Comparison of ENCODE assay signal across 1 cellular context in the genomic region with DNA sequence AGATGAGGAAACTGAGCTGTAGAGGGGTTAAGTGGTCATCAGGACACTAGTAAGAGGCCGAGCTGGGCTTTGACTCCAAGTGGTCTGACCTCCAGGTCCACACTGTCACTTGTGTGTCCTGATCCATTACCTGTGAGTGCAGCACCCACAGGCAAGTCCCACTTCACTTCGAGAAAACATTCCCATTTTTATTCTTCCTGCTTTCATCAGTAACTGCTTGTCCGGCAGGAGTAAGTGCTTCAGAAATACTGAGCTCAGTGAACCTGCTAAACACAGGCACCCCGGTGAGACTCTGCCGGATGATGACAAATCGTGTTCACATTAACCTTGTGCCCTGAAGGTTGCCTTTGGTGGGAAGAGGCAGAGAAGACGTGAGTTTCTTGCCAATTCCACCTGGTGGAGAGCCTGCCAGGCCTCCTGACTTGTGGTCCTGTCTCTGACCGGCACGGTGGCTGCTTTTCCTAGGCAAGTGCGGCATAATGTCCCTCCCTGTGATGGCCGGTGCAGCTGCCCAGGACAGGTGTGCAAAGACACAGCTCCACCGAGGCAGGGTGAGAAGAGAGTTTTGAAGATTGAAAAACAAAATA.
TF ChIP-seq lines count a peak whose summit lies in the region.

No MANE protein-coding gene starts in this region.

TF ChIP-seq in GM23338, 12 proteins besides CTCF, POLR2A, EP300 and RAD21 (continued from another document):
- TF ChIP-seq, protein P1, sequence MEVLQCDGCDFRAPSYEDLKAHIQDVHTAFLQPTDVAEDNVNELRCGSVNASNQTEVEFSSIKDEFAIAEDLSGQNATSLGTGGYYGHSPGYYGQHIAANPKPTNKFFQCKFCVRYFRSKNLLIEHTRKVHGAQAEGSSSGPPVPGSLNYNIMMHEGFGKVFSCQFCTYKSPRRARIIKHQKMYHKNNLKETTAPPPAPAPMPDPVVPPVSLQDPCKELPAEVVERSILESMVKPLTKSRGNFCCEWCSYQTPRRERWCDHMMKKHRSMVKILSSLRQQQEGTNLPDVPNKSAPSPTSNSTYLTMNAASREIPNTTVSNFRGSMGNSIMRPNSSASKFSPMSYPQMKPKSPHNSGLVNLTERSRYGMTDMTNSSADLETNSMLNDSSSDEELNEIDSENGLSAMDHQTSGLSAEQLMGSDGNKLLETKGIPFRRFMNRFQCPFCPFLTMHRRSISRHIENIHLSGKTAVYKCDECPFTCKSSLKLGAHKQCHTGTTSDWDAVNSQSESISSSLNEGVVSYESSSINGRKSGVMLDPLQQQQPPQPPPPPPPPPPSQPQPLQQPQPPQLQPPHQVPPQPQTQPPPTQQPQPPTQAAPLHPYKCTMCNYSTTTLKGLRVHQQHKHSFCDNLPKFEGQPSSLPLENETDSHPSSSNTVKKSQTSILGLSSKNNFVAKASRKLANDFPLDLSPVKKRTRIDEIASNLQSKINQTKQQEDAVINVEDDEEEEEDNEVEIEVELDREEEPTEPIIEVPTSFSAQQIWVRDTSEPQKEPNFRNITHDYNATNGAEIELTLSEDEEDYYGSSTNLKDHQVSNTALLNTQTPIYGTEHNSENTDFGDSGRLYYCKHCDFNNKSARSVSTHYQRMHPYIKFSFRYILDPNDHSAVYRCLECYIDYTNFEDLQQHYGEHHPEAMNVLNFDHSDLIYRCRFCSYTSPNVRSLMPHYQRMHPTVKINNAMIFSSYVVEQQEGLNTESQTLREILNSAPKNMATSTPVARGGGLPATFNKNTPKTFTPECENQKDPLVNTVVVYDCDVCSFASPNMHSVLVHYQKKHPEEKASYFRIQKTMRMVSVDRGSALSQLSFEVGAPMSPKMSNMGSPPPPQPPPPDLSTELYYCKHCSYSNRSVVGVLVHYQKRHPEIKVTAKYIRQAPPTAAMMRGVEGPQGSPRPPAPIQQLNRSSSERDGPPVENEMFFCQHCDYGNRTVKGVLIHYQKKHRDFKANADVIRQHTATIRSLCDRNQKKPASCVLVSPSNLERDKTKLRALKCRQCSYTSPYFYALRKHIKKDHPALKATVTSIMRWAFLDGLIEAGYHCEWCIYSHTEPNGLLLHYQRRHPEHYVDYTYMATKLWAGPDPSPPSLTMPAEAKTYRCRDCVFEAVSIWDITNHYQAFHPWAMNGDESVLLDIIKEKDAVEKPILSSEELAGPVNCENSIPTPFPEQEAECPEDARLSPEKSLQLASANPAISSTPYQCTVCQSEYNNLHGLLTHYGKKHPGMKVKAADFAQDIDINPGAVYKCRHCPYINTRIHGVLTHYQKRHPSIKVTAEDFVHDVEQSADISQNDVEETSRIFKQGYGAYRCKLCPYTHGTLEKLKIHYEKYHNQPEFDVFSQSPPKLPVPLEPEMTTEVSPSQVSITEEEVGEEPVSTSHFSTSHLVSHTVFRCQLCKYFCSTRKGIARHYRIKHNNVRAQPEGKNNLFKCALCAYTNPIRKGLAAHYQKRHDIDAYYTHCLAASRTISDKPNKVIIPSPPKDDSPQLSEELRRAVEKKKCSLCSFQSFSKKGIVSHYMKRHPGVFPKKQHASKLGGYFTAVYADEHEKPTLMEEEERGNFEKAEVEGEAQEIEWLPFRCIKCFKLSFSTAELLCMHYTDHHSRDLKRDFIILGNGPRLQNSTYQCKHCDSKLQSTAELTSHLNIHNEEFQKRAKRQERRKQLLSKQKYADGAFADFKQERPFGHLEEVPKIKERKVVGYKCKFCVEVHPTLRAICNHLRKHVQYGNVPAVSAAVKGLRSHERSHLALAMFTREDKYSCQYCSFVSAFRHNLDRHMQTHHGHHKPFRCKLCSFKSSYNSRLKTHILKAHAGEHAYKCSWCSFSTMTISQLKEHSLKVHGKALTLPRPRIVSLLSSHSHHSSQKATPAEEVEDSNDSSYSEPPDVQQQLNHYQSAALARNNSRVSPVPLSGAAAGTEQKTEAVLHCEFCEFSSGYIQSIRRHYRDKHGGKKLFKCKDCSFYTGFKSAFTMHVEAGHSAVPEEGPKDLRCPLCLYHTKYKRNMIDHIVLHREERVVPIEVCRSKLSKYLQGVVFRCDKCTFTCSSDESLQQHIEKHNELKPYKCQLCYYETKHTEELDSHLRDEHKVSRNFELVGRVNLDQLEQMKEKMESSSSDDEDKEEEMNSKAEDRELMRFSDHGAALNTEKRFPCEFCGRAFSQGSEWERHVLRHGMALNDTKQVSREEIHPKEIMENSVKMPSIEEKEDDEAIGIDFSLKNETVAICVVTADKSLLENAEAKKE (CRISPR knock-in tag; IDR thresholded peaks at IDR 0.05), result no peak
- TF ChIP-seq, protein P2, sequence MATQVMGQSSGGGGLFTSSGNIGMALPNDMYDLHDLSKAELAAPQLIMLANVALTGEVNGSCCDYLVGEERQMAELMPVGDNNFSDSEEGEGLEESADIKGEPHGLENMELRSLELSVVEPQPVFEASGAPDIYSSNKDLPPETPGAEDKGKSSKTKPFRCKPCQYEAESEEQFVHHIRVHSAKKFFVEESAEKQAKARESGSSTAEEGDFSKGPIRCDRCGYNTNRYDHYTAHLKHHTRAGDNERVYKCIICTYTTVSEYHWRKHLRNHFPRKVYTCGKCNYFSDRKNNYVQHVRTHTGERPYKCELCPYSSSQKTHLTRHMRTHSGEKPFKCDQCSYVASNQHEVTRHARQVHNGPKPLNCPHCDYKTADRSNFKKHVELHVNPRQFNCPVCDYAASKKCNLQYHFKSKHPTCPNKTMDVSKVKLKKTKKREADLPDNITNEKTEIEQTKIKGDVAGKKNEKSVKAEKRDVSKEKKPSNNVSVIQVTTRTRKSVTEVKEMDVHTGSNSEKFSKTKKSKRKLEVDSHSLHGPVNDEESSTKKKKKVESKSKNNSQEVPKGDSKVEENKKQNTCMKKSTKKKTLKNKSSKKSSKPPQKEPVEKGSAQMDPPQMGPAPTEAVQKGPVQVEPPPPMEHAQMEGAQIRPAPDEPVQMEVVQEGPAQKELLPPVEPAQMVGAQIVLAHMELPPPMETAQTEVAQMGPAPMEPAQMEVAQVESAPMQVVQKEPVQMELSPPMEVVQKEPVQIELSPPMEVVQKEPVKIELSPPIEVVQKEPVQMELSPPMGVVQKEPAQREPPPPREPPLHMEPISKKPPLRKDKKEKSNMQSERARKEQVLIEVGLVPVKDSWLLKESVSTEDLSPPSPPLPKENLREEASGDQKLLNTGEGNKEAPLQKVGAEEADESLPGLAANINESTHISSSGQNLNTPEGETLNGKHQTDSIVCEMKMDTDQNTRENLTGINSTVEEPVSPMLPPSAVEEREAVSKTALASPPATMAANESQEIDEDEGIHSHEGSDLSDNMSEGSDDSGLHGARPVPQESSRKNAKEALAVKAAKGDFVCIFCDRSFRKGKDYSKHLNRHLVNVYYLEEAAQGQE (IDR thresholded peaks at IDR 0.05; ENCODE audit: unreplicated experiment), result no peak
- TF ChIP-seq STAT1 (IDR thresholded peaks at IDR 0.05; ENCODE audit: unreplicated experiment) (no peak), CREB1 (CRISPR knock-in tag; IDR thresholded peaks at IDR 0.05; ENCODE audit: low read depth) (no peak), EZH2 (IDR thresholded peaks at IDR 0.05; ENCODE audit: low read depth, unreplicated experiment) (no peak), JUNB (IDR thresholded peaks at IDR 0.05; ENCODE audit: unreplicated experiment) (no peak), EZH2phosphoT487 (IDR thresholded peaks at IDR 0.05; ENCODE audit: unreplicated experiment) (no peak), ZNF114 (CRISPR knock-in tag; IDR thresholded peaks at IDR 0.05) (no peak), ZNF331 (CRISPR knock-in tag; IDR thresholded peaks at IDR 0.05; ENCODE audit: low read depth) (no peak)
- TF ChIP-seq, protein P3, sequence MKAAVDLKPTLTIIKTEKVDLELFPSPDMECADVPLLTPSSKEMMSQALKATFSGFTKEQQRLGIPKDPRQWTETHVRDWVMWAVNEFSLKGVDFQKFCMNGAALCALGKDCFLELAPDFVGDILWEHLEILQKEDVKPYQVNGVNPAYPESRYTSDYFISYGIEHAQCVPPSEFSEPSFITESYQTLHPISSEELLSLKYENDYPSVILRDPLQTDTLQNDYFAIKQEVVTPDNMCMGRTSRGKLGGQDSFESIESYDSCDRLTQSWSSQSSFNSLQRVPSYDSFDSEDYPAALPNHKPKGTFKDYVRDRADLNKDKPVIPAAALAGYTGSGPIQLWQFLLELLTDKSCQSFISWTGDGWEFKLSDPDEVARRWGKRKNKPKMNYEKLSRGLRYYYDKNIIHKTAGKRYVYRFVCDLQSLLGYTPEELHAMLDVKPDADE (IDR thresholded peaks at IDR 0.05), result no peak
